ENCODE assay signal across 19 cellular contexts in the genomic region with DNA sequence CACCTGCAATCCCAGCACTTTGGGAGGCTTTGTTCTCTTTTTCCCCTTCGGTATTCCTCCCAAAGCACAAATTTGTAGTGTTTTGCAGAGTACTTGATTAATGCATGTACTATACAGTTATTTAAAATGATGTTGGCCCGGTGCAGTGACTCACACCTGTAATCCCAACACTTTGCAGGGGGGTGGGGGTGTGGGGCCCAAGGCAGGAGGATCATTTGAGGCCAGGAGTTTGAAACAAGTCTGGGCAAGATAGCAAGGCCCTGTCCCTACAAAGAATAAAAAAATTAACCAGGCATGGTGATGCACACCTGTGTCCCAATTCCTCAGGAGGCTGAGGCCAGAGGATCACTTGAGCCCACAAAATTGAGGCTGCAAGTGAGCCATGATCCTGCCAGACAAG.
"Had no signal": no experiment of that assay in that cellular context is flagged by ENCODE, and none has a peak within 500 bp of the region (broad histone marks: within the 10 kb centered on the region; RNA-seq: fewer than 3 reads in every experiment).

No MANE protein-coding gene starts in this region.

- H3K27me3 ChIP-seq: esophagus muscularis mucosa, gastroesophageal sphincter, sigmoid colon, stomach, transverse colon had no signal

- H3K4me3 Mint-ChIP-seq: endodermal cell, naive B cell, nephron had no signal

- H3K27ac ChIP-seq: esophagus muscularis mucosa, gastroesophageal sphincter, sigmoid colon, skin epidermis, stomach, thoracic aorta, transverse colon had no signal

- DNase-seq: cerebellar nuclear complex; dermis blood vessel endothelial cell; endodermal cell; left colon; left ventricle myocardium superior; mesendoderm; naive B cell; sigmoid colon; stimulated activated CD4-positive, alpha-beta T cell treated with anti-CD3 and anti-CD28 coated beads, Interleukin-2, amount 100 ng/mL, for 24 hours; stimulated activated CD4-positive, alpha-beta T cell treated with anti-CD3 and anti-CD28 coated beads, Interleukin-4, amount 100 ng/mL, for 4 hours; stimulated activated naive CD4-positive, alpha-beta T cell; stomach; substantia nigra; transverse colon had no signal

- ATAC-seq: gastroesophageal sphincter, left colon, left ventricle myocardium superior had no signal

- H3K27ac Mint-ChIP-seq: endodermal cell, naive B cell had no signal

- H3K4me1 Mint-ChIP-seq: endodermal cell, naive B cell had no signal
